In the genomic region with DNA sequence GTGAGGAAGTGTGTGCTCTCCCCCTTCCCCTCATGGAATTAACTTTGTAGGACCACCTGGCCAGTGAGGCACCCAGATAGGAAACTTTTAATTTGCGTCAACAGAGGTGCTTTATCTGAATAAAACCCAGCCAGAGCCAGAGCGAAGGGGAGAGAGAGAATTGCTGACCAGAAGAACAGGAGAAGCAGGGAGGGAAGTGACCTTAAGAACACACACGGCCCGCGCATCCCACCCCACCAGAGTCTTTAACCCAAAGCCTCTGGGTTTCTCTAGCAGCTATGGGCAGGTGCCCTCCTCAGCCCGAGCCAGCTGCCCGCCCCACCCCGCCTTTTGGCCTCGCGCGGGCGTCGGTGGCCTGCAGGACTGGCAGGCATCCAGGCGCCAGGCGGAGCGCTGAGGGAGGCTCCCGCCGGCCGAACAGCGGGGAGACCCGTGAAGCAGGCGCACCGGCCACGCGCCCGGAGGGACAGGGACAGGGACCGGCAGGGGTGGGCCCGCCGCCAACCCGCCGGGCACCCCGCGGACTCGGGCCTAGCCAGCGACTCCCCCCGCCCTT, we compare ENCODE assay signal across 8 cellular contexts. TPM values are rescaled to one million over a fixed set of nuclear protein-coding genes. Genes with fewer than 3 reads are reported as not detected.
A peak's percentile ranks its signal among the peaks of the same experiment; 100 is the strongest.
DNase-seq lines count a peak whose midpoint lies in the region; ATAC-seq and TF ChIP-seq lines count a peak whose summit lies in the region.

No MANE protein-coding gene starts in this region.

- H3K4me3 ChIP-seq in BE2C (ENCODE audit: low read depth, low read length), result peak overlapping the region; percentile 78
- peak overlapping the region; percentile 74 for H3K4me3 ChIP-seq in epithelial cell of esophagus (ENCODE audit: low read length)
- peak overlapping the region; percentile 69 to 93 (median 91) for H3K4me3 ChIP-seq in thyroid gland (replicated peaks in 1 of 3)

- intact Hi-C loops in thyroid gland (cut with DNase I), result no loop called here

- 4 to 16% methylated on average over 2 to 13 of the region's 36 CpGs for whole genome bisulfite sequencing in thyroid gland, 2 donors

- H3K27me3 ChIP-seq in BE2C (no peaks in the 10 kb centered on the region), thyroid gland (no peaks in the 10 kb centered on the region)

- peak in 1 of 2 donors; percentile 85 for TF ChIP-seq POLR2A in thyroid gland (IDR thresholded peaks at IDR 0.05)

- no peaks in the 10 kb centered on the region for H3K9me3 Mint-ChIP-seq in mesothelial cell of epicardium

- peaks cover 10% of the 10 kb centered on the region for H3K36me3 Mint-ChIP-seq in mesothelial cell of epicardium

- H3K4me1 ChIP-seq in BE2C, result peaks cover 15% of the 10 kb centered on the region
- H3K4me1 ChIP-seq in thyroid gland, result peaks cover 12 to 16% of the 10 kb centered on the region in 2 donors

- H3K9me3 ChIP-seq in BE2C (no peaks in the 10 kb centered on the region), thyroid gland (no peaks in the 10 kb centered on the region)

- H3K27ac ChIP-seq in thyroid gland, result peak overlapping the region; percentile 98 to 99 (median 99)

- ATAC-seq in GM18511 (IDR thresholded peaks at IDR 0.05; ENCODE audit: unreplicated experiment) (peak; percentile 49), HG02973 (IDR thresholded peaks at IDR 0.05; ENCODE audit: unreplicated experiment) (peak; percentile 36)

- peak overlapping the region; percentile 95 for H3K27ac Mint-ChIP-seq in mesothelial cell of epicardium

- H3K36me3 ChIP-seq in BE2C (no peaks in the 10 kb centered on the region), thyroid gland (no peaks in the 10 kb centered on the region)

- no peaks in the 10 kb centered on the region for H3K27me3 Mint-ChIP-seq in mesothelial cell of epicardium (ENCODE audit: low read depth)

- peaks cover 23% of the 10 kb centered on the region for H3K4me1 Mint-ChIP-seq in mesothelial cell of epicardium

- TF ChIP-seq CTCF in BE2C (IDR thresholded peaks at IDR 0.05; ENCODE audit: low read depth, low read length) (no peak), epithelial cell of esophagus (IDR thresholded peaks at IDR 0.05; ENCODE audit: insufficient read depth, low read depth, low read length, missing control alignments) (no peak), mesothelial cell of epicardium (IDR thresholded peaks at IDR 0.05; ENCODE audit: unreplicated experiment) (no peak), thyroid gland (IDR thresholded peaks at IDR 0.05) (peak in 1 of 6 experiments; percentile 15)

- DNase-seq in BE2C (peak; percentile 91), NCI-H2171 (lab: John Stamatoyannopoulos, UW) (peak; percentile 16), epithelial cell of esophagus (ENCODE audit: low read depth) (peak; percentile 65), mesothelial cell of epicardium (ENCODE audit: low spot score in 2 of 2, unreplicated experiment in 2 of 2) (peak; percentile 43 to 76), thyroid gland (peak; percentile 86 to 89)
- DNase-seq in activated CD4-positive, alpha-beta T cell treated with anti-CD3 and anti-CD28 coated beads, Interleukin-2, amount 50 U/mL, for 48 hours, result peak; percentile 58 to 62

- peak overlapping the region; percentile 80 for H3K4me3 Mint-ChIP-seq in mesothelial cell of epicardium

RNA-seq across cellular contexts. Expression of a gene that starts 0.6 kb away (rescaled TPM):
- 13.0 TPM for polyA plus RNA-seq in BE2C (2012; ENCODE audit: insufficient read depth, insufficient read length, low read depth)
- total RNA-seq in mesothelial cell of epicardium, result 46.5 to 49.3 TPM (median 48.4 TPM) in 3 replicates
- total RNA-seq in thyroid gland, result 10 to 100 TPM; 22.0 to 33.1 (median 29.9) TPM

Comparison
In these comparisons a context has a peak if more than half of its experiments do, and no peak if none do; other contexts are left out.
1. Peak in every context shown above with its lines: DNase-seq, ATAC-seq, H3K4me3 ChIP-seq and H3K27ac ChIP-seq.
2. DNase-seq: peak in every context shown above with its lines; median percentile 91 in BE2C; 88 in thyroid gland; 65 in epithelial cell of esophagus; 60 in activated CD4-positive, alpha-beta T cell treated with anti-CD3 and anti-CD28 coated beads, Interleukin-2, amount 50 U/mL, for 48 hours; 60 in mesothelial cell of epicardium; 16 in NCI-H2171.